ENCODE assay signal across 8 cellular contexts in genomic region chr13:36999054-36999927, GRCh38. TPM values are rescaled to one million over a fixed set of nuclear protein-coding genes. Genes with fewer than 3 reads are reported as not detected.
A peak's percentile ranks its signal among the peaks of the same experiment; 100 is the strongest.
DNase-seq lines count a peak whose midpoint lies in the region; TF ChIP-seq lines count a peak whose summit lies in the region.

A gene with protein sequence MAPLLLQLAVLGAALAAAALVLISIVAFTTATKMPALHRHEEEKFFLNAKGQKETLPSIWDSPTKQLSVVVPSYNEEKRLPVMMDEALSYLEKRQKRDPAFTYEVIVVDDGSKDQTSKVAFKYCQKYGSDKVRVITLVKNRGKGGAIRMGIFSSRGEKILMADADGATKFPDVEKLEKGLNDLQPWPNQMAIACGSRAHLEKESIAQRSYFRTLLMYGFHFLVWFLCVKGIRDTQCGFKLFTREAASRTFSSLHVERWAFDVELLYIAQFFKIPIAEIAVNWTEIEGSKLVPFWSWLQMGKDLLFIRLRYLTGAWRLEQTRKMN (minus strand): TSS chr13:36999340. CDS start chr13:36999300, 40 bp downstream.

- peak; percentile 95 to 100 (median 99) for TF ChIP-seq CTCF in nephron (IDR thresholded peaks at IDR 0.05; ENCODE audit: unreplicated experiment in 3 of 3)

- H3K27me3 Mint-ChIP-seq in nephron (ENCODE audit: low read depth) = no peaks in the 10 kb centered on the region
- H3K27me3 Mint-ChIP-seq in stimulated activated naive CD8-positive, alpha-beta T cell treated with anti-CD3 and anti-CD28 coated beads, Interleukin-15, Interleukin-2, amounts not matched to agents 100 ng/mL and 50 ng/mL, for 24 hours = no peaks in the 10 kb centered on the region

- peak within 1 kb of the TSS; percentile 100 for H3K27ac Mint-ChIP-seq in nephron
- H3K27ac Mint-ChIP-seq in stimulated activated naive CD8-positive, alpha-beta T cell treated with anti-CD3 and anti-CD28 coated beads, Interleukin-15, Interleukin-2, amounts not matched to agents 100 ng/mL and 50 ng/mL, for 24 hours = peak within 1 kb of the TSS; percentile 100

- peak; percentile 90 for DNase-seq in ELR (ENCODE audit: low read depth)
- peak; percentile 63 for DNase-seq in H4 (ENCODE audit: low spot score)
- DNase-seq in LoVo (ENCODE audit: low spot score) = peak; percentile 91
- DNase-seq in activated T-helper 9 cell treated with anti-CD3 and anti-CD28 coated beads, Interleukin-2, amount 50 U/mL, for 16 hours (ENCODE audit: low read depth) = peak; percentile 93
- peak; percentile 83 for DNase-seq in fibroblast of peridontal ligament (ENCODE audit: extremely low read depth)

- no peaks in the 10 kb centered on the region for H3K9me3 Mint-ChIP-seq in nephron
- H3K9me3 Mint-ChIP-seq in stimulated activated naive CD8-positive, alpha-beta T cell treated with anti-CD3 and anti-CD28 coated beads, Interleukin-15, Interleukin-2, amounts not matched to agents 100 ng/mL and 50 ng/mL, for 24 hours = no peaks in the 10 kb centered on the region

- peaks cover 12% of the 10 kb centered on the region for H3K36me3 Mint-ChIP-seq in nephron (ENCODE audit: low read depth)
- H3K36me3 Mint-ChIP-seq in stimulated activated naive CD8-positive, alpha-beta T cell treated with anti-CD3 and anti-CD28 coated beads, Interleukin-15, Interleukin-2, amounts not matched to agents 100 ng/mL and 50 ng/mL, for 24 hours (ENCODE audit: low read depth) = peaks cover 72% of the 10 kb centered on the region

- peaks cover 46% of the 10 kb centered on the region for H3K4me1 Mint-ChIP-seq in nephron
- peaks cover 52% of the 10 kb centered on the region for H3K4me1 Mint-ChIP-seq in stimulated activated naive CD8-positive, alpha-beta T cell treated with anti-CD3 and anti-CD28 coated beads, Interleukin-15, Interleukin-2, amounts not matched to agents 100 ng/mL and 50 ng/mL, for 24 hours (ENCODE audit: low read depth)

- H3K4me3 Mint-ChIP-seq in nephron = peak within 1 kb of the TSS; percentile 98 to 100 (median 100)
- H3K4me3 Mint-ChIP-seq in stimulated activated naive CD8-positive, alpha-beta T cell treated with anti-CD3 and anti-CD28 coated beads, Interleukin-15, Interleukin-2, amounts not matched to agents 100 ng/mL and 50 ng/mL, for 24 hours = peak within 1 kb of the TSS; percentile 100

- peak; percentile 95 for TF ChIP-seq POLR2A in Raji (IDR thresholded peaks at IDR 0.05; ENCODE audit: insufficient read depth, low read depth, low read length)

RNA-seq across cellular contexts. Expression of the gene that starts here (rescaled TPM):
- total RNA-seq in H4 (2014; rRNA removed; shearing (Covaris generic)) = 21.5 and 28.2 TPM in 2 replicates

Comparison
In these comparisons a context has a peak if more than half of its experiments do, and no peak if none do; other contexts are left out.
1. Peak in every context shown above with its lines: DNase-seq.